18 cellular contexts compared by ENCODE assay signal in genomic region chr3:162729686-162730085, GRCh38.
"Had no signal": no experiment of that assay in that cellular context is flagged by ENCODE, and none has a peak within 500 bp of the region (broad histone marks: within the 10 kb centered on the region; RNA-seq: fewer than 3 reads in every experiment).

No MANE protein-coding gene starts in this region.

- H3K4me1 ChIP-seq: gastroesophageal sphincter, neural progenitor cell, pancreas had no signal

- H3K27me3 Mint-ChIP-seq: activated CD8-positive, alpha-beta T cell treated with anti-CD3 and anti-CD28 coated beads for 36 hours; activated naive CD4-positive, alpha-beta T cell treated with anti-CD3 and anti-CD28 coated beads, Interleukin-2, amount 50 U/mL, for 24 hours; naive B cell; T-helper 17 cell had no signal

- H3K4me1 Mint-ChIP-seq: activated naive CD4-positive, alpha-beta T cell treated with anti-CD3 and anti-CD28 coated beads, Interleukin-2, amount 50 U/mL, for 24 hours; naive B cell; neural progenitor cell; T-helper 17 cell had no signal

- H3K27ac Mint-ChIP-seq: activated CD8-positive, alpha-beta T cell treated with anti-CD3 and anti-CD28 coated beads for 36 hours; activated naive CD4-positive, alpha-beta T cell treated with anti-CD3 and anti-CD28 coated beads, Interleukin-2, amount 50 U/mL, for 24 hours; naive B cell; neural progenitor cell; T-helper 17 cell; WTC11 had no signal

- ATAC-seq: activated CD8-positive, alpha-beta T cell treated with anti-CD3 and anti-CD28 coated beads for 36 hours; activated T-cell treated with anti-CD3 and anti-CD28 coated beads, Interleukin-2, amount 50 U/mL, for 4 hours; gastroesophageal sphincter; pancreas; sciatic nerve; T-helper 17 cell; WTC11 had no signal

- H3K36me3 Mint-ChIP-seq: activated naive CD4-positive, alpha-beta T cell treated with anti-CD3 and anti-CD28 coated beads, Interleukin-2, amount 50 U/mL, for 24 hours; naive B cell; neural progenitor cell had no signal

- H3K9me3 ChIP-seq: gastroesophageal sphincter, pancreas had no signal

- H3K4me3 ChIP-seq: gastroesophageal sphincter, neural progenitor cell, pancreas had no signal

- DNase-seq: activated CD4-positive, alpha-beta T cell treated with anti-CD3 and anti-CD28 coated beads for 4 hours; activated CD8-positive, alpha-beta T cell treated with anti-CD3 and anti-CD28 coated beads for 36 hours; activated effector memory CD4-positive, alpha-beta T cell treated with anti-CD3 and anti-CD28 coated beads, Interleukin-2, amount 50 U/mL, for 16 hours; activated T-cell treated with anti-CD3 and anti-CD28 coated beads, Interleukin-2, amount 50 U/mL, for 4 hours; amygdala; brain microvascular endothelial cell; cortex of kidney; effector CD4-positive, alpha-beta T cell; islet precursor cell; naive B cell; pancreas; stimulated activated CD4-positive, alpha-beta T cell treated with anti-CD3 and anti-CD28 coated beads, Interleukin-2, amount 100 ng/mL, for 24 hours; T-helper 17 cell had no signal

- H3K36me3 ChIP-seq: brain microvascular endothelial cell, gastroesophageal sphincter, neural progenitor cell, pancreas had no signal

- H3K27me3 ChIP-seq: brain microvascular endothelial cell, gastroesophageal sphincter, neural progenitor cell, pancreas had no signal

- H3K27ac ChIP-seq: brain microvascular endothelial cell, gastroesophageal sphincter, neural progenitor cell, pancreas had no signal

- H3K4me3 Mint-ChIP-seq: activated CD8-positive, alpha-beta T cell treated with anti-CD3 and anti-CD28 coated beads for 36 hours; activated naive CD4-positive, alpha-beta T cell treated with anti-CD3 and anti-CD28 coated beads, Interleukin-2, amount 50 U/mL, for 24 hours; activated T-cell treated with anti-CD3 and anti-CD28 coated beads, Interleukin-2, amount 50 U/mL, for 4 hours; naive B cell; neural progenitor cell; T-helper 17 cell; WTC11 had no signal
